24 cellular contexts compared by ENCODE assay signal in genomic region chr5:83363111-83363510, GRCh38.
DNase-seq lines count a peak whose midpoint lies in the region; ATAC-seq and FAIRE-seq lines count a peak whose summit lies in the region.
"Had no signal": no experiment of that assay in that cellular context is flagged by ENCODE, and none has a peak within 500 bp of the region (broad histone marks: within the 10 kb centered on the region; RNA-seq: fewer than 3 reads in every experiment).

No MANE protein-coding gene starts in this region.

- peak; percentile 2 for DNase-seq in CMK (ENCODE audit: low read depth)
- DNase-seq in GM19239 (ENCODE audit: insufficient read length, low spot score) = no peak
- DNase-seq in naive thymus-derived CD4-positive, alpha-beta T cell = no peak
- DNase-seq in activated T-cell treated with anti-CD3 and anti-CD28 coated beads, Interleukin-2, amount 50 U/mL, for 1 hour = no peak
- no peak for DNase-seq in LoVo (ENCODE audit: low spot score)
- DNase-seq in superior temporal gyrus (ENCODE audit: extremely low spot score) = no peak
- DNase-seq: 8988T; ACHN; Calu3; CD4-positive, alpha-beta T cell; CD8-positive, alpha-beta memory T cell; COR-L47; DMS153; EL; GDM1; GOT3; HFFc6 had no signal

- CTCF ChIA-PET in naive thymus-derived CD4-positive, alpha-beta T cell (lab: Charles Lee) = no interaction called here

- no peaks in the 10 kb centered on the region for H3K36me3 ChIP-seq in naive thymus-derived CD4-positive, alpha-beta T cell (ENCODE audit: control insufficient read depth in 2 of 3, insufficient read depth in 3 of 3, low read length in 3 of 3)
- H3K36me3 ChIP-seq: BLaER1, HAP-1 had no signal

- H3K4me3 ChIP-seq in naive thymus-derived CD4-positive, alpha-beta T cell (ENCODE audit: low read length) = no peak overlapping the region
- H3K4me3 ChIP-seq: A549, BLaER1, HAP-1 had no signal

- H3K27ac ChIP-seq in naive thymus-derived CD4-positive, alpha-beta T cell (ENCODE audit: low read depth, low read length) = no peak overlapping the region
- H3K27ac ChIP-seq: A549, BLaER1, C4-2B had no signal

- no peak overlapping the region for H3K27ac Mint-ChIP-seq in naive thymus-derived CD4-positive, alpha-beta T cell
- H3K27ac Mint-ChIP-seq: B cell; CD4-positive, alpha-beta T cell; CD8-positive, alpha-beta memory T cell; HFFc6 had no signal

- intact Hi-C loops in naive thymus-derived CD4-positive, alpha-beta T cell (cut with micrococcal nuclease) = no loop called here

- H3K9me3 ChIP-seq in naive thymus-derived CD4-positive, alpha-beta T cell (ENCODE audit: control insufficient read depth in 2 of 3, low read length in 3 of 3) = peaks cover 0 to 3% (median 0%) of the 10 kb centered on the region in 3 experiments
- H3K9me3 ChIP-seq: HAP-1 had no signal

- peak; percentile 21 for FAIRE-seq in GM19239 (lab: Jason Lieb, UNC)
- FAIRE-seq: A549, H54 had no signal

- no peaks in the 10 kb centered on the region for H3K27me3 ChIP-seq in naive thymus-derived CD4-positive, alpha-beta T cell (ENCODE audit: control insufficient read depth in 2 of 2, insufficient read depth in 2 of 2, low read length in 2 of 2)
- H3K27me3 ChIP-seq: BLaER1 had no signal

- no peaks in the 10 kb centered on the region for H3K4me1 Mint-ChIP-seq in naive thymus-derived CD4-positive, alpha-beta T cell
- H3K4me1 Mint-ChIP-seq: CD8-positive, alpha-beta memory T cell had no signal

- no peak overlapping the region for H3K4me3 Mint-ChIP-seq in naive thymus-derived CD4-positive, alpha-beta T cell
- H3K4me3 Mint-ChIP-seq: B cell; CD4-positive, alpha-beta T cell; CD8-positive, alpha-beta memory T cell; HFFc6 had no signal

- no peaks in the 10 kb centered on the region for H3K4me1 ChIP-seq in naive thymus-derived CD4-positive, alpha-beta T cell (ENCODE audit: control insufficient read depth in 2 of 2, insufficient read depth in 2 of 2, low read length in 2 of 2)
- H3K4me1 ChIP-seq: A549, BLaER1 had no signal

- POLR2A ChIA-PET in naive thymus-derived CD4-positive, alpha-beta T cell (lab: Charles Lee) = no interaction called here

- ATAC-seq in naive thymus-derived CD4-positive, alpha-beta T cell = peak; percentile 61
- no peak for ATAC-seq in GM18502 (IDR thresholded peaks at IDR 0.05; ENCODE audit: poor library complexity, unreplicated experiment)
- ATAC-seq: A549 had no signal

- H3K27me3 Mint-ChIP-seq in naive thymus-derived CD4-positive, alpha-beta T cell = peaks cover 0 to 21% (median 5%) of the 10 kb centered on the region in 5 donors
- H3K27me3 Mint-ChIP-seq: B cell; CD4-positive, alpha-beta T cell had no signal

- no peaks in the 10 kb centered on the region for H3K36me3 Mint-ChIP-seq in naive thymus-derived CD4-positive, alpha-beta T cell
- H3K36me3 Mint-ChIP-seq: CD8-positive, alpha-beta memory T cell had no signal

- peaks cover 0 to 15% (median 3%) of the 10 kb centered on the region in 11 donors for H3K9me3 Mint-ChIP-seq in naive thymus-derived CD4-positive, alpha-beta T cell
- H3K9me3 Mint-ChIP-seq: HFFc6 had no signal
